In the genomic region with DNA sequence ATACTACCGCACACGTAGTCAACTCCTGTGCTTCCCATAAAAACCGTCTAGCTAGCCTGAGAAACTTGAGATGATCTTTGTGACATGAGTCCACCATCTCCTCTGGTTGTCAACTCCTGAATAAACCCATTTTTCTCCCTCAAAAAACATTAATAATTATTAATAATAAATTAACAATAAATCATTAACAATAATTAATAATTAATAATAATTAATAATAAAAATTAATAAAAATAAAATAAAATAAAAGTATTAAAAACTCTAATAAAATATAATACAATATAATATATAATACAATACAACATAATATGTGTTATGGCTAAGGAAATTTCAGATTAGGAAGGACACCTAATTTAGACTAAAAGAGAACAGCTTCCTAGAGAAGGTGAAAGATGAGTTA, we compare ENCODE assay signal across 33 cellular contexts. TPM values are rescaled to one million over a fixed set of nuclear protein-coding genes. Genes with fewer than 3 reads are reported as not detected.
"Had no signal": no experiment of that assay in that cellular context is flagged by ENCODE, and none has a peak within 500 bp of the region (broad histone marks: within the 10 kb centered on the region; RNA-seq: fewer than 3 reads in every experiment).

No MANE protein-coding gene starts in this region.

- H3K27ac ChIP-seq: adrenal gland, body of pancreas, breast epithelium, Peyer's patch, SJCRH30, SK-N-MC had no signal

- H3K9me3 ChIP-seq: adrenal gland, body of pancreas, breast epithelium, Peyer's patch, SJCRH30 had no signal

- DNase-seq: activated CD4-positive, alpha-beta T cell treated with anti-CD3 and anti-CD28 coated beads for 36 hours; activated CD4-positive, alpha-beta T cell treated with anti-CD3 and anti-CD28 coated beads, Interleukin-2, amount 10 ng/mL, durations not matched to agents 7 days and 5 days; activated CD4-positive, alpha-beta T cell treated with anti-CD3 and anti-CD28 coated beads, Interleukin-2, amount 50 U/mL, for 48 hours; activated CD8-positive, alpha-beta T cell treated with anti-CD3 and anti-CD28 coated beads, Interleukin-2, amount 10 ng/mL, durations not matched to agents 7 days and 5 days; activated gamma-delta T cell; activated naive CD4-positive, alpha-beta T cell treated with Interleukin-2 at 50 U/mL for 16 hours; activated T-cell treated with anti-CD3 and anti-CD28 coated beads, Interleukin-2, amount 50 U/mL, for 24 hours; adrenal gland; body of pancreas; NCI-H1048; NCI-H1105 treated with DMSO at 0.1 percent for 48 hours; NCI-H1436; NCI-H1694; NCI-H1930; NCI-H2081 treated with DMSO at 0.1 percent for 48 hours; NCI-H226; NCI-H524 treated with DMSO at 0.1 percent for 48 hours; PC-3; Peyer's patch; SHP77; SJCRH30; T1000 had no signal

- H3K4me1 ChIP-seq: adrenal gland, body of pancreas, breast epithelium, Peyer's patch, SJCRH30 had no signal

- ATAC-seq: activated CD4-positive, alpha-beta T cell treated with anti-CD3 and anti-CD28 coated beads for 36 hours; activated CD4-positive, CD25-positive, alpha-beta regulatory T cell treated with anti-CD3 and anti-CD28 coated beads, Interleukin-2, amount 50 U/mL, for 24 hours; activated CD8-positive, alpha-beta T cell treated with anti-CD3 and anti-CD28 coated beads, Interleukin-2, amount 10 ng/mL, durations not matched to agents 7 days and 5 days; activated naive CD4-positive, alpha-beta T cell treated with anti-CD3 and anti-CD28 coated beads, Interleukin-2, amount 50 U/mL, for 72 hours; body of pancreas; PC-3 had no signal

- H3K27me3 ChIP-seq: adrenal gland, body of pancreas, breast epithelium, Peyer's patch, SJCRH30 had no signal

- FAIRE-seq: astrocyte had no signal

- H3K36me3 ChIP-seq: adrenal gland, breast epithelium, Peyer's patch, SJCRH30 had no signal

- H3K4me3 ChIP-seq: adrenal gland, body of pancreas, breast epithelium, Peyer's patch, SJCRH30, SK-N-MC had no signal

RNA-seq across cellular contexts. Expression of a gene that starts 20.7 kb away (rescaled TPM):
- total RNA-seq: activated CD4-positive, alpha-beta T cell treated with anti-CD3 and anti-CD28 coated beads, Interleukin-2, amount 10 ng/mL, durations not matched to agents 7 days and 5 days; activated CD8-positive, alpha-beta T cell treated with anti-CD3 and anti-CD28 coated beads, Interleukin-2, amount 10 ng/mL, durations not matched to agents 7 days and 5 days; activated T-helper 2 cell treated with anti-CD3 and anti-CD28 coated beads, Interferon-gamma antibody, Interleukin-2, Interleukin-4, amounts not matched to agents 10 μg/mL and 5 μg/mL and 100 μg/mL, durations not matched to agents 14 hours and 24 hours and 36 hours; adrenal gland; cardiac septum; M059J; NCI-H460; PC-3; Peyer's patch; SJCRH30; T-helper 1 cell treated with Interleukin-12 subunit alpha and Interleukin-12 subunit beta and Interleukin-4 antibody, amounts not matched to agents 30 ng/mL and 1 ng/mL, for 36 hours; T-helper 2 cell treated with Interferon-gamma antibody and Interleukin-4, amounts not matched to agents 100 ng/mL and 5 ng/mL, for 36 hours had no signal
